ENCODE assay signal across 27 cellular contexts in the genomic region with DNA sequence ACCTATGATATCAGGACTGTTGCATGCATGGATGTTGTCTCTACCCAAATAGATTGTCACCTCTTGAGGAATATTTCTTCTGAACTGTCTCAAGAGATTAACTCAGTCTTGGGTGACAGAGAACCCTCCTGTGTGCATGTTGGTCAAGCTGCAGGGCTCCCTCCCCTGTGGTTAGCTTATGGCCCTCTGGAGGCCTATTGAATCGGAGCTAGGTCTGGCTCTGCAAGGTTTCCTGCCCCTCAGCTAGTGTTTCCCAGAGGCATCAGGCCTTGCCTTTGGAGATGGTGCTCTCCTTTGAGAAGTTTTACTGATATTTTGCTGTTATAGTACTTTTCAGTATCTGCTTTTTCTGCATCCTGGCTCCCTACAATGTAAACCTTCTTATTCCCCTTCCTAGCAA.
"Had no signal": no experiment of that assay in that cellular context is flagged by ENCODE, and none has a peak within 500 bp of the region (broad histone marks: within the 10 kb centered on the region; RNA-seq: fewer than 3 reads in every experiment).

No MANE protein-coding gene starts in this region.

- H3K27me3 ChIP-seq: gastrocnemius medialis, sigmoid colon, stomach, thyroid gland, vagina had no signal

- H3K9me3 Mint-ChIP-seq: mesothelial cell of epicardium had no signal

- FAIRE-seq: islet of Langerhans had no signal

- H3K4me3 ChIP-seq: gastrocnemius medialis, lung, mucosa of descending colon, psoas muscle, sigmoid colon, stomach, thyroid gland, vagina had no signal

- H3K27me3 Mint-ChIP-seq: effector memory CD8-positive, alpha-beta T cell; memory B cell; naive B cell; natural killer cell treated with Interleukin-12 subunit alpha and Interleukin-12 subunit beta and Interleukin-15 and Interleukin-18, amount 100 ng/mL, for 72 hours had no signal

- H3K36me3 ChIP-seq: gastrocnemius medialis, sigmoid colon, stomach, thyroid gland, vagina had no signal

- H3K4me1 Mint-ChIP-seq: memory B cell; naive B cell; stimulated activated effector memory CD8-positive, alpha-beta T cell treated with anti-CD3 and anti-CD28 coated beads, Interleukin-12 subunit alpha, Interleukin-12 subunit beta, amount 100 ng/mL, for 72 hours had no signal

- H3K4me3 Mint-ChIP-seq: effector memory CD8-positive, alpha-beta T cell; memory B cell; mesothelial cell of epicardium; naive B cell; natural killer cell treated with Interleukin-12 subunit alpha and Interleukin-12 subunit beta and Interleukin-15 and Interleukin-18, amount 100 ng/mL, for 72 hours; stimulated activated effector memory CD8-positive, alpha-beta T cell treated with anti-CD3 and anti-CD28 coated beads, Interleukin-12 subunit alpha, Interleukin-12 subunit beta, amount 100 ng/mL, for 72 hours had no signal

- DNase-seq: cortex of kidney; effector memory CD8-positive, alpha-beta T cell; foreskin fibroblast; gastrocnemius medialis; head of caudate nucleus; left ventricle myocardium superior; mucosa of descending colon; naive B cell; nucleus accumbens; psoas muscle; right cardiac atrium; sigmoid colon; stimulated activated CD4-positive, alpha-beta T cell treated with anti-CD3 and anti-CD28 coated beads, Interleukin-2, amount 100 ng/mL, for 24 hours; stimulated activated CD4-positive, alpha-beta T cell treated with anti-CD3 and anti-CD28 coated beads, Interleukin-4, amount 100 ng/mL, for 24 hours; stimulated activated naive CD4-positive, alpha-beta T cell treated with Interleukin-2 at 50 U/mL for 16 hours; stomach; thyroid gland; trophoblast cell had no signal

- ATAC-seq: effector memory CD8-positive, alpha-beta T cell; esophagus mucosa; gastrocnemius medialis; left ventricle myocardium superior; mucosa of descending colon; natural killer cell treated with Interleukin-12 subunit alpha and Interleukin-12 subunit beta and Interleukin-15 and Interleukin-18, amount 100 ng/mL, for 72 hours; psoas muscle; right cardiac atrium; stimulated activated effector memory CD8-positive, alpha-beta T cell treated with anti-CD3 and anti-CD28 coated beads, Interleukin-12 subunit alpha, Interleukin-12 subunit beta, amount 100 ng/mL, for 72 hours had no signal

- H3K27ac Mint-ChIP-seq: effector memory CD8-positive, alpha-beta T cell; memory B cell; mesothelial cell of epicardium; natural killer cell treated with Interleukin-12 subunit alpha and Interleukin-12 subunit beta and Interleukin-15 and Interleukin-18, amount 100 ng/mL, for 72 hours; stimulated activated effector memory CD8-positive, alpha-beta T cell treated with anti-CD3 and anti-CD28 coated beads, Interleukin-12 subunit alpha, Interleukin-12 subunit beta, amount 100 ng/mL, for 72 hours had no signal

- H3K4me1 ChIP-seq: gastrocnemius medialis, psoas muscle, stomach, thyroid gland, vagina had no signal

- H3K27ac ChIP-seq: epithelial cell of prostate, gastrocnemius medialis, psoas muscle, sigmoid colon, stomach, thyroid gland, vagina had no signal

- H3K9me3 ChIP-seq: gastrocnemius medialis, mucosa of descending colon, psoas muscle, sigmoid colon, stomach, thyroid gland, vagina had no signal

- H3K36me3 Mint-ChIP-seq: memory B cell; mesothelial cell of epicardium; naive B cell; natural killer cell treated with Interleukin-12 subunit alpha and Interleukin-12 subunit beta and Interleukin-15 and Interleukin-18, amount 100 ng/mL, for 72 hours; stimulated activated effector memory CD8-positive, alpha-beta T cell treated with anti-CD3 and anti-CD28 coated beads, Interleukin-12 subunit alpha, Interleukin-12 subunit beta, amount 100 ng/mL, for 72 hours had no signal
